In genomic region chr11:65888163-65888814, GRCh38 we compare ENCODE assay signal across 8 cellular contexts.
DNase-seq lines count a peak whose midpoint lies in the region; TF ChIP-seq lines count a peak whose summit lies in the region.

TSS of gene FIBP (minus strand) at chr11:65888471. CDS start at chr11:65888418, 53 bp downstream.

- peaks cover 74% of the 10 kb centered on the region for H3K4me1 Mint-ChIP-seq in activated naive CD4-positive, alpha-beta T cell treated with anti-CD3 and anti-CD28 coated beads, Interleukin-2, amount 10 ng/mL, durations not matched to agents 7 days and 5 days

- H3K36me3 Mint-ChIP-seq in activated naive CD4-positive, alpha-beta T cell treated with anti-CD3 and anti-CD28 coated beads, Interleukin-2, amount 10 ng/mL, durations not matched to agents 7 days and 5 days, result peaks cover 41% of the 10 kb centered on the region

- H3K27ac ChIP-seq in HEK293 (ENCODE audit: extremely low read depth, low read depth, low read length), result peak within 1 kb of the TSS; percentile 56; the same call in 1 of the 2 replicates
- H3K27ac ChIP-seq in SK-N-MC, result peak within 1 kb of the TSS; percentile 1; the same call in 1 of the 2 replicates

- DNase-seq in NCI-H1048 (lab: John Stamatoyannopoulos, UW) (peak; percentile 89), SK-N-MC (ENCODE audit: low read depth, low spot score) (peak; percentile 67), germinal center (ENCODE audit: low spot score) (peak; percentile 96), nucleus accumbens (lab: John Stamatoyannopoulos, UW) (peak in 55 of 56 donors; percentile 82 to 98 (median 95)), superior temporal gyrus (ENCODE audit: extremely low spot score) (peak; percentile 94)
- DNase-seq in activated naive CD4-positive, alpha-beta T cell treated with anti-CD3 and anti-CD28 coated beads, Interleukin-2, amount 10 ng/mL, durations not matched to agents 7 days and 5 days, result peak; percentile 98

- H3K4me1 ChIP-seq in ES-I3 (ENCODE audit: insufficient read depth, low read length) (peaks cover 12% of the 10 kb centered on the region), HEK293 (ENCODE audit: control insufficient read depth, insufficient read depth, low read length) (no peaks in the 10 kb centered on the region)

- H3K9ac ChIP-seq in ES-I3 (ENCODE audit: low read depth, low read length) (peak within 1 kb of the TSS; percentile 92), SK-N-MC (ENCODE audit: insufficient read length) (peak within 1 kb of the TSS; percentile 84)

- H3K27me3 Mint-ChIP-seq in activated naive CD4-positive, alpha-beta T cell treated with anti-CD3 and anti-CD28 coated beads, Interleukin-2, amount 10 ng/mL, durations not matched to agents 7 days and 5 days, result no peaks in the 10 kb centered on the region

- H3K27ac Mint-ChIP-seq in activated naive CD4-positive, alpha-beta T cell treated with anti-CD3 and anti-CD28 coated beads, Interleukin-2, amount 10 ng/mL, durations not matched to agents 7 days and 5 days, result peak within 1 kb of the TSS; percentile 94

- H3K4me3 Mint-ChIP-seq in activated naive CD4-positive, alpha-beta T cell treated with anti-CD3 and anti-CD28 coated beads, Interleukin-2, amount 10 ng/mL, durations not matched to agents 7 days and 5 days, result peak within 1 kb of the TSS; percentile 96

- H3K9me3 Mint-ChIP-seq in activated naive CD4-positive, alpha-beta T cell treated with anti-CD3 and anti-CD28 coated beads, Interleukin-2, amount 10 ng/mL, durations not matched to agents 7 days and 5 days, result no peaks in the 10 kb centered on the region

- H3K4me3 ChIP-seq in HEK293 (ENCODE audit: low read depth, low read length) (peak within 1 kb of the TSS; percentile 87), SK-N-MC (peak within 1 kb of the TSS; percentile 100)

- CTCF ChIA-PET in HEK293 (lab: Yijun Ruan, JAX), result interaction anchor here (0.6 to 9.5 kb wide), 39 partner anchors 9 to 1129 kb away, joined by 3 to 189 read pairs (median 4); partner anchors contain the start of genes CATSPER1, CFL1, CTSW and FOSL1
- CTCF ChIA-PET in activated naive CD4-positive, alpha-beta T cell treated with anti-CD3 and anti-CD28 coated beads, Interleukin-2, amount 10 ng/mL, durations not matched to agents 7 days and 5 days (lab: Charles Lee), result interaction anchor here (0.6 to 10.9 kb wide), 25 partner anchors 9 to 193 kb away, joined by 3 to 142 read pairs (median 5); partner anchors contain the start of genes C11orf68, CFL1, FOSL1 and KAT5

- H3K9me3 ChIP-seq in ES-I3 (ENCODE audit: control insufficient read depth, insufficient read depth, low read length) (no peaks in the 10 kb centered on the region), HEK293 (ENCODE audit: control insufficient read depth, insufficient read depth, low read depth, low read length) (no peaks in the 10 kb centered on the region), SK-N-MC (ENCODE audit: low read depth, low read length) (no peaks in the 10 kb centered on the region)

- H3K36me3 ChIP-seq in ES-I3 (ENCODE audit: insufficient read depth, low read length), result peaks cover 26% of the 10 kb centered on the region
- peaks cover 0 to 38% of the 10 kb centered on the region in 2 experiments; a peak in 2 of 3 replicates for H3K36me3 ChIP-seq in HEK293 (ENCODE audit: control insufficient read depth in 2 of 2, insufficient read depth in 1 of 2, low read length in 2 of 2)
- peaks cover 29% of the 10 kb centered on the region; the same call in 1 of the 2 replicates for H3K36me3 ChIP-seq in SK-N-MC (ENCODE audit: insufficient read depth, low read length)

- peak; percentile 96 for TF ChIP-seq CTCF in HEK293 (tag by site-specific recombination; IDR thresholded peaks at IDR 0.05)

- POLR2A ChIA-PET in HEK293 (lab: Yijun Ruan, JAX), result interaction anchor here (0.6 to 6.1 kb wide), 49 partner anchors 9 to 1550 kb away, joined by 3 to 121 read pairs (median 4); partner anchors contain the start of genes BANF1, C11orf68, CFL1 and CTSW

TF ChIP-seq in HEK293, 187 proteins besides CTCF, POLR2A, EP300 and RAD21 (continues in another document):
- TF ChIP-seq KLF8 (tag by site-specific recombination; IDR thresholded peaks at IDR 0.05) (peak; percentile 43), ZNF571 (tag by site-specific recombination; IDR thresholded peaks at IDR 0.05) (no peak), GLIS2 (tag by site-specific recombination; IDR thresholded peaks at IDR 0.05) (peak; percentile 43; the same call in 1 of the 2 replicates), ZNF692 (tag by site-specific recombination; IDR thresholded peaks at IDR 0.05) (peak; percentile 60), ZFHX2 (tag by site-specific recombination; conservative IDR thresholded peaks at IDR 0.05) (peak; percentile 59), ZBTB11 (tag by site-specific recombination; conservative IDR thresholded peaks at IDR 0.05; ENCODE audit: low read depth) (peak; percentile 96), ZBTB17 (tag by site-specific recombination; IDR thresholded peaks at IDR 0.05) (peak; percentile 97), PBX3 (CRISPR knock-in tag; IDR thresholded peaks at IDR 0.05) (0 out of 2 replicates have a peak, but pooled peaks have one; percentile 52), WT1 (tag by site-specific recombination; IDR thresholded peaks at IDR 0.05) (peak; percentile 51), ZNF280C (tag by site-specific recombination; IDR thresholded peaks at IDR 0.05) (no peak), ZNF76 (tag by site-specific recombination; IDR thresholded peaks at IDR 0.05; ENCODE audit: borderline replicate concordance, low read depth) (peak; percentile 45; the same call in 1 of the 2 replicates), ZNF2 (tag by site-specific recombination; IDR thresholded peaks at IDR 0.05) (peak; percentile 89), ZNF37A (tag by site-specific recombination; IDR thresholded peaks at IDR 0.05) (no peak), ZNF610 (tag by site-specific recombination; IDR thresholded peaks at IDR 0.05; ENCODE audit: borderline replicate concordance) (peak; percentile 47; the same call in 1 of the 2 replicates), ZNF341 (tag by site-specific recombination; IDR thresholded peaks at IDR 0.05; ENCODE audit: low read depth) (peak; percentile 77)

Comparison
In these comparisons a context has a peak if more than half of its experiments do, and no peak if none do; other contexts are left out.
1. Peak in every context shown above with its lines: DNase-seq, H3K4me3 ChIP-seq and H3K27ac ChIP-seq.